14 cellular contexts compared by ENCODE assay signal in the genomic region with DNA sequence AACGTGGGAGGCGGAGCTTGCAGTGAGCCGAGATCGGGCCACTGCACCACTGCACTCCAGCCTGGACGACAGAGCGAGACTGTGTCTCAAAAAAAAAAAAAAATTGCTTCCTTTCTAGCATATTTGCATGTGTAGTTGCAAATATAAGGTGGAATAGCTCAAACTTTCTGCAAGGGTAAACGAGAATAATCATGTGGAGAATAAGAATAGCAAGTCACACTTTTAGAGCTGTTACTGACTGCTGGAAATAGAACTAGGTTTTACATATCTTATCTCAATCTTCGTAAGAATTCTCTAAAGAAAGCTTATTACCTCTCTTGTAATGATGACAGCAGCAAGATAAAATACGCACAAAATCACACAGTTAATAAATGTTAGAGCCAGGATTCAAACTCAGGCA. TPM values are rescaled to one million over a fixed set of nuclear protein-coding genes. Genes with fewer than 3 reads are reported as not detected.
DNase-seq lines count a peak whose midpoint lies in the region; ATAC-seq and TF ChIP-seq lines count a peak whose summit lies in the region.
"Had no signal": no experiment of that assay in that cellular context is flagged by ENCODE, and none has a peak within 500 bp of the region (broad histone marks: within the 10 kb centered on the region; RNA-seq: fewer than 3 reads in every experiment).

No MANE protein-coding gene starts in this region.

- intact Hi-C loops in activated CD4-positive, alpha-beta T cell treated with anti-CD3 and anti-CD28 coated beads for 36 hours (cut with DNase I, micrococcal nuclease) = loop anchor here in 1 of 2 experiments (5.0 to 10.0 kb wide), 2 partner anchors 114 to 252 kb away; a partner anchor contains a TSS
- intact Hi-C loops in HCT116 (cut with micrococcal nuclease) = no loop called here

- CTCF ChIA-PET in activated CD4-positive, alpha-beta T cell treated with anti-CD3 and anti-CD28 coated beads for 36 hours (lab: Charles Lee) = interaction anchor here (0.6 to 0.8 kb wide), 3 partner anchors 203 to 574 kb away, joined by 3 to 4 read pairs (median 4); no protein-coding TSS in a partner anchor
- CTCF ChIA-PET in HCT116 (lab: Charles Lee) = interaction anchor here (1.0 kb wide), 1 partner anchor 284 kb away, joined by 3 read pairs; no protein-coding TSS in a partner anchor

- no peak for TF ChIP-seq POLR2A in HCT116 (IDR thresholded peaks at IDR 0.05; ENCODE audit: borderline replicate concordance, extremely low read depth, insufficient read depth, insufficient read length)

- H3K9me3 Mint-ChIP-seq in activated CD4-positive, alpha-beta T cell treated with anti-CD3 and anti-CD28 coated beads for 36 hours (ENCODE audit: low read depth) = no peaks in the 10 kb centered on the region
- no peaks in the 10 kb centered on the region for H3K9me3 Mint-ChIP-seq in activated naive CD8-positive, alpha-beta T cell (ENCODE audit: low read depth)
- no peaks in the 10 kb centered on the region for H3K9me3 Mint-ChIP-seq in nephron progenitor cell

- H3K4me1 Mint-ChIP-seq in activated CD4-positive, alpha-beta T cell treated with anti-CD3 and anti-CD28 coated beads for 36 hours = peaks cover 20% of the 10 kb centered on the region
- peaks cover 29% of the 10 kb centered on the region for H3K4me1 Mint-ChIP-seq in activated naive CD8-positive, alpha-beta T cell (ENCODE audit: low read depth)
- H3K4me1 Mint-ChIP-seq in nephron progenitor cell = peaks cover 17% of the 10 kb centered on the region

- no peak overlapping the region for H2AFZ ChIP-seq in HCT116 (ENCODE audit: low read depth, low read length, poor library complexity, severe bottlenecking)

- H3K4me1 ChIP-seq in HCT116 (ENCODE audit: control insufficient read depth in 1 of 2, insufficient read depth in 2 of 2, low read length in 2 of 2) = peaks cover 0 to 11% of the 10 kb centered on the region in 2 experiments; a peak in 1 of 4 replicates

- H3K9me3 ChIP-seq in HCT116 (ENCODE audit: control insufficient read depth in 1 of 2, insufficient read depth in 1 of 2, low read depth in 1 of 2, low read length in 2 of 2) = no peaks in the 10 kb centered on the region
- H3K9me3 ChIP-seq: HAP-1, right atrium auricular region had no signal

- H3K79me2 ChIP-seq in HCT116 (ENCODE audit: insufficient read depth, low read length) = peaks cover 35% of the 10 kb centered on the region

- H3K9ac ChIP-seq in HCT116 (ENCODE audit: low read length) = no peak overlapping the region

- H3K27ac ChIP-seq in HCT116 (ENCODE audit: low read depth, low read length) = no peak overlapping the region
- H3K27ac ChIP-seq: right atrium auricular region had no signal

- no peak for TF ChIP-seq RAD21 in HCT116 (IDR thresholded peaks at IDR 0.05; ENCODE audit: low read depth)

- DNase-seq in activated CD4-positive, alpha-beta T cell treated with anti-CD3 and anti-CD28 coated beads for 36 hours = no peak
- no peak for DNase-seq in activated CD4-positive, alpha-beta T cell treated with anti-CD3 and anti-CD28 coated beads, Interleukin-2, amount 50 U/mL, for 1 hour
- DNase-seq in HCT116 (ENCODE audit: low read depth, low spot score) (no peak), nephron progenitor cell (no peak), GM19240 (ENCODE audit: insufficient read length, low spot score) (no peak), NCI-H1930 (lab: John Stamatoyannopoulos, UW) (no peak)
- DNase-seq in stimulated activated CD4-positive, alpha-beta T cell treated with anti-CD3 and anti-CD28 coated beads, Interleukin-4, amount 100 ng/mL, for 4 hours = no peak
- DNase-seq: GF-D8, hippocampal formation, NCI-H1417 treated with DMSO at 0.1 percent for 48 hours had no signal

- no peaks in the 10 kb centered on the region for H3K27me3 ChIP-seq in HCT116 (ENCODE audit: insufficient read depth, low read length)
- H3K27me3 ChIP-seq: right atrium auricular region had no signal

- H3K27me3 Mint-ChIP-seq in activated CD4-positive, alpha-beta T cell treated with anti-CD3 and anti-CD28 coated beads for 36 hours = peaks cover 10% of the 10 kb centered on the region
- peaks cover 3% of the 10 kb centered on the region for H3K27me3 Mint-ChIP-seq in activated naive CD8-positive, alpha-beta T cell
- peaks cover 31% of the 10 kb centered on the region for H3K27me3 Mint-ChIP-seq in nephron progenitor cell (ENCODE audit: low read depth, poor library complexity)

- no peak overlapping the region for H3K4me3 ChIP-seq in HCT116 (replicated peaks in 1 of 2; ENCODE audit: low read depth in 1 of 2, low read length in 2 of 2)
- H3K4me3 ChIP-seq: right atrium auricular region had no signal

- no peak overlapping the region for H3K4me2 ChIP-seq in HCT116 (ENCODE audit: low read length)

- POLR2A ChIA-PET in activated CD4-positive, alpha-beta T cell treated with anti-CD3 and anti-CD28 coated beads for 36 hours (lab: Charles Lee) = interaction anchor here (0.5 to 0.7 kb wide), 2 partner anchors 95 to 247 kb away, joined by 3 read pairs; a partner anchor contains a TSS
- POLR2A ChIA-PET in HCT116 (lab: Charles Lee) = no interaction called here

- RAD21 ChIA-PET in HCT116 (lab: Charles Lee; ENCODE audit: low non-redundant PET in 1 of 2, low total read pairs in 2 of 2, uncharacterized antibody in 2 of 2, unreplicated experiment in 2 of 2) = no interaction called here

- H3K36me3 Mint-ChIP-seq in activated CD4-positive, alpha-beta T cell treated with anti-CD3 and anti-CD28 coated beads for 36 hours (ENCODE audit: low read depth) = peaks cover 23% of the 10 kb centered on the region
- peaks cover 5% of the 10 kb centered on the region for H3K36me3 Mint-ChIP-seq in activated naive CD8-positive, alpha-beta T cell
- H3K36me3 Mint-ChIP-seq in nephron progenitor cell (ENCODE audit: low read depth) = peaks cover 25% of the 10 kb centered on the region

- no peak overlapping the region for H3K27ac Mint-ChIP-seq in activated CD4-positive, alpha-beta T cell treated with anti-CD3 and anti-CD28 coated beads for 36 hours
- no peak overlapping the region for H3K27ac Mint-ChIP-seq in activated naive CD8-positive, alpha-beta T cell
- H3K27ac Mint-ChIP-seq in nephron progenitor cell = no peak overlapping the region

- no peak for ATAC-seq in activated CD4-positive, alpha-beta T cell treated with anti-CD3 and anti-CD28 coated beads for 36 hours
- no peak for ATAC-seq in HCT116
- ATAC-seq: left lobe of liver had no signal

- peak overlapping the region; percentile 62 for H3K4me3 Mint-ChIP-seq in activated CD4-positive, alpha-beta T cell treated with anti-CD3 and anti-CD28 coated beads for 36 hours
- peak overlapping the region; percentile 76 for H3K4me3 Mint-ChIP-seq in activated naive CD8-positive, alpha-beta T cell
- peak overlapping the region; percentile 74 for H3K4me3 Mint-ChIP-seq in nephron progenitor cell

- H3K9me2 ChIP-seq in HCT116 (ENCODE audit: insufficient read depth) = no peaks in the 10 kb centered on the region

- no peaks in the 10 kb centered on the region for H4K20me1 ChIP-seq in HCT116 (ENCODE audit: insufficient read depth)

- TF ChIP-seq CTCF in HCT116 (IDR thresholded peaks at IDR 0.05 in 2 of 3, conservative IDR thresholded peaks at IDR 0.05 in 1 of 3; ENCODE audit: borderline replicate concordance in 1 of 3, insufficient read depth in 1 of 3, low read depth in 2 of 3, low read length in 2 of 3) (no peak), nephron progenitor cell (IDR thresholded peaks at IDR 0.05) (no peak)

- H3K36me3 ChIP-seq in HCT116 (ENCODE audit: control insufficient read depth in 1 of 2, insufficient read depth in 2 of 2, low read length in 2 of 2) = peaks cover 0 to 3% of the 10 kb centered on the region in 2 experiments; a peak in 1 of 4 replicates

- BruUV-seq in HCT116 (replicated peaks; lab: Mats Ljungman, UMichigan) = TSS peak; percentile 47

TF ChIP-seq in HCT116, 20 proteins besides CTCF, POLR2A, EP300 and RAD21 (continues in another document):
- no peak for TF ChIP-seq SRF (IDR thresholded peaks at IDR 0.05; ENCODE audit: low read depth)
- TF ChIP-seq FOSL1 (IDR thresholded peaks at IDR 0.05; ENCODE audit: low read depth) = no peak
- TF ChIP-seq JUND (IDR thresholded peaks at IDR 0.05) = no peak
- TF ChIP-seq YY1 (IDR thresholded peaks at IDR 0.05; ENCODE audit: extremely low read depth, insufficient replicate concordance, low read depth, low read length) = no peak
- no peak for TF ChIP-seq CBX3 (IDR thresholded peaks at IDR 0.05; ENCODE audit: low read depth)
- TF ChIP-seq, protein P1, sequence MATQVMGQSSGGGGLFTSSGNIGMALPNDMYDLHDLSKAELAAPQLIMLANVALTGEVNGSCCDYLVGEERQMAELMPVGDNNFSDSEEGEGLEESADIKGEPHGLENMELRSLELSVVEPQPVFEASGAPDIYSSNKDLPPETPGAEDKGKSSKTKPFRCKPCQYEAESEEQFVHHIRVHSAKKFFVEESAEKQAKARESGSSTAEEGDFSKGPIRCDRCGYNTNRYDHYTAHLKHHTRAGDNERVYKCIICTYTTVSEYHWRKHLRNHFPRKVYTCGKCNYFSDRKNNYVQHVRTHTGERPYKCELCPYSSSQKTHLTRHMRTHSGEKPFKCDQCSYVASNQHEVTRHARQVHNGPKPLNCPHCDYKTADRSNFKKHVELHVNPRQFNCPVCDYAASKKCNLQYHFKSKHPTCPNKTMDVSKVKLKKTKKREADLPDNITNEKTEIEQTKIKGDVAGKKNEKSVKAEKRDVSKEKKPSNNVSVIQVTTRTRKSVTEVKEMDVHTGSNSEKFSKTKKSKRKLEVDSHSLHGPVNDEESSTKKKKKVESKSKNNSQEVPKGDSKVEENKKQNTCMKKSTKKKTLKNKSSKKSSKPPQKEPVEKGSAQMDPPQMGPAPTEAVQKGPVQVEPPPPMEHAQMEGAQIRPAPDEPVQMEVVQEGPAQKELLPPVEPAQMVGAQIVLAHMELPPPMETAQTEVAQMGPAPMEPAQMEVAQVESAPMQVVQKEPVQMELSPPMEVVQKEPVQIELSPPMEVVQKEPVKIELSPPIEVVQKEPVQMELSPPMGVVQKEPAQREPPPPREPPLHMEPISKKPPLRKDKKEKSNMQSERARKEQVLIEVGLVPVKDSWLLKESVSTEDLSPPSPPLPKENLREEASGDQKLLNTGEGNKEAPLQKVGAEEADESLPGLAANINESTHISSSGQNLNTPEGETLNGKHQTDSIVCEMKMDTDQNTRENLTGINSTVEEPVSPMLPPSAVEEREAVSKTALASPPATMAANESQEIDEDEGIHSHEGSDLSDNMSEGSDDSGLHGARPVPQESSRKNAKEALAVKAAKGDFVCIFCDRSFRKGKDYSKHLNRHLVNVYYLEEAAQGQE (IDR thresholded peaks at IDR 0.05; ENCODE audit: low read depth) = no peak
- TF ChIP-seq TCF7L2 (IDR thresholded peaks at IDR 0.05; ENCODE audit: borderline replicate concordance, extremely low read depth, insufficient read depth, insufficient read length) = no peak
- no peak for TF ChIP-seq CEBPB (IDR thresholded peaks at IDR 0.05; ENCODE audit: low read depth)

RNA-seq across cellular contexts. Expression of a gene that starts 1.6 kb away (rescaled TPM):
- total RNA-seq in activated CD4-positive, alpha-beta T cell treated with anti-CD3 and anti-CD28 coated beads for 36 hours = 10 to 100 TPM; 24.4 to 25.1 TPM
- total RNA-seq in HCT116 (2021; ENCODE audit: unreplicated experiment) = 24.7 TPM
- 13.1 and 15.6 TPM in 2 replicates for polyA plus RNA-seq in HCT116 (2012)

RNA-seq across cellular contexts. Expression of a gene that starts 34.0 kb away (rescaled TPM):
- under 1 TPM; 0.11 TPM for total RNA-seq in activated CD4-positive, alpha-beta T cell treated with anti-CD3 and anti-CD28 coated beads for 36 hours
- total RNA-seq in HCT116 (2021; ENCODE audit: unreplicated experiment) = 0.47 TPM
- polyA plus RNA-seq in HCT116 (2012) = 0.03 TPM in 1 of 2 replicates, not detected in the other
